13 cellular contexts compared by ENCODE assay signal in the genomic region with DNA sequence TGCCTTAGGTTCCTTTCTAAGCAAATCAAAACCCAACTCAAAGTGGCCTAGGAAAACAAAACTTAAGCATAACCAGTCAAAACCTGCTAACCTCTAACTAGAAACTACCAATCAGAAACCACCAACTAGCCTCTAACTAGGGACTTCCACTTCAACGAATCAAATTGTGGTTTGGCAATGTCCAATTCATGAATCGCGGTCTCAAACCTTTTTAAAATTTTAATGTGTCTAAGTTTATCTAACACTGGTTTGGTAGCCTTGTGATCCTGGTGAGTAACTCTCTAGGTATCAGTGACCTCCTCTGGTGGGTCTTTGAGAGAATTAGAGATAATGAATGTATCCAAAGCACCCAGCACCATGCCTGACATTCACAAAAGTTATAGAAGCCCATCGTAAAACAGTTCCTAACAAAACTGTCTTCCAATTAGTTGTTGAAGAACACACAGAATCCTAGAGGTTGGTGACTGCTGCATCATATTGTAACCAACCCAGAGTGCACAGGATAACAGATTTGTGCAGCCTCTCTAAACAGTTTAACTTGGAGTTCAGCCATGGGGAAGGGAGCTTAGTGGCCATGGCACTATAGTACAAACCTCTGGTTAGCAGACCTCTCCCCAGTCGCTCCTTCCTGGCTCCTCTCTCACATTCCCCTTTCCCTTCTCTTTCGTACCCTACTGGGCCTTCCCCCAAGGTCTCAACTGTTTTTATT. TPM values are rescaled to one million over a fixed set of nuclear protein-coding genes. Genes with fewer than 3 reads are reported as not detected.
DNase-seq lines count a peak whose midpoint lies in the region; ATAC-seq and TF ChIP-seq lines count a peak whose summit lies in the region.
"Had no signal": no experiment of that assay in that cellular context is flagged by ENCODE, and none has a peak within 500 bp of the region (broad histone marks: within the 10 kb centered on the region; RNA-seq: fewer than 3 reads in every experiment).

No MANE protein-coding gene starts in this region.

- peaks cover 6% of the 10 kb centered on the region; the same call in 1 of the 2 replicates for H3K9me3 ChIP-seq in Loucy (ENCODE audit: insufficient read depth, low read depth, low read length)

- H3K4me2 ChIP-seq in Loucy (ENCODE audit: low read depth, low read length, poor library complexity, severe bottlenecking): no peak overlapping the region

- no peaks in the 10 kb centered on the region for H3K36me3 ChIP-seq in Loucy (ENCODE audit: insufficient read depth, low read length)
- H3K36me3 ChIP-seq: HAP-1 had no signal

- no peaks in the 10 kb centered on the region for H3K9me2 ChIP-seq in Loucy (replicated peaks; ENCODE audit: low read depth, low read length)

- 0 out of 2 replicates have a peak, but pooled peaks cover 2% of the 10 kb centered on the region for H3F3A ChIP-seq in Loucy (ENCODE audit: low read depth)

- no peak overlapping the region for H3K4me3 ChIP-seq in Loucy (ENCODE audit: low read length, poor library complexity, severe bottlenecking)
- H3K4me3 ChIP-seq: HAP-1 had no signal

- no peaks in the 10 kb centered on the region for H3K27me3 ChIP-seq in Loucy (ENCODE audit: insufficient read depth, low read length, poor library complexity, severe bottlenecking)

- H3K9ac ChIP-seq in Loucy (ENCODE audit: low read depth, low read length, poor library complexity, severe bottlenecking): peak overlapping the region; percentile 15

- H4K20me1 ChIP-seq in Loucy (ENCODE audit: insufficient read depth, low read length, poor library complexity, severe bottlenecking): no peaks in the 10 kb centered on the region

- no peak overlapping the region for H2AFZ ChIP-seq in Loucy (ENCODE audit: low read length)

- H3K79me2 ChIP-seq in Loucy (ENCODE audit: insufficient read depth, low read length): peaks cover 37% of the 10 kb centered on the region

- DNase-seq in EL (peak; percentile 23), cerebellum (ENCODE audit: low spot score) (peak; percentile 20), iris pigment epithelial cell (ENCODE audit: low read depth) (peak; percentile 45), GDM1 (lab: John Stamatoyannopoulos, UW) (no peak), AG08396 (ENCODE audit: low spot score) (no peak)
- no peak for DNase-seq in activated CD4-positive, alpha-beta T cell treated with anti-CD3 and anti-CD28 coated beads for 1 hour
- DNase-seq: kidney glomerular epithelial cell, NCI-H2107, NCI-H526 treated with DMSO at 0.1 percent for 48 hours had no signal

- no peak for ATAC-seq in HG02763 (IDR thresholded peaks at IDR 0.05; ENCODE audit: unreplicated experiment)
- ATAC-seq: Panc1 had no signal

- peaks cover 38% of the 10 kb centered on the region for H3K4me1 ChIP-seq in Loucy (ENCODE audit: insufficient read depth, low read length, poor library complexity, severe bottlenecking)
- H3K4me1 ChIP-seq: HAP-1 had no signal

- no peak for TF ChIP-seq CTCF in Loucy (conservative IDR thresholded peaks at IDR 0.05; ENCODE audit: low read length)

RNA-seq across cellular contexts. Expression of gene B3GNT2, which starts 45.2 kb away (rescaled TPM):
- 9.9 TPM for total RNA-seq in cerebellum

Comparison
In these comparisons a context has a peak if more than half of its experiments do, and no peak if none do; other contexts are left out.
1. DNase-seq: peak in EL (single experiment), cerebellum (single experiment) and iris pigment epithelial cell (single experiment); none in GDM1 (single experiment), AG08396 (single experiment) and activated CD4-positive, alpha-beta T cell treated with anti-CD3 and anti-CD28 coated beads for 1 hour (single experiment).